Comparison of ENCODE assay signal across 15 cellular contexts in genomic region chr2:235812185-235812670, GRCh38.
"Had no signal": no experiment of that assay in that cellular context is flagged by ENCODE, and none has a peak within 500 bp of the region (broad histone marks: within the 10 kb centered on the region; RNA-seq: fewer than 3 reads in every experiment).

No MANE protein-coding gene starts in this region.

- DNase-seq: colonic mucosa; dermis blood vessel endothelial cell; erythroblast; foreskin keratinocyte; kidney glomerular epithelial cell; mammary epithelial cell; mucosa of descending colon; naive thymus-derived CD8-positive, alpha-beta T cell; psoas muscle; sigmoid colon; stimulated activated CD4-positive, alpha-beta T cell treated with anti-CD3 and anti-CD28 coated beads, Interleukin-2, amount 100 ng/mL, for 48 hours; stimulated activated naive CD4-positive, alpha-beta T cell treated with Interleukin-2 at 50 U/mL for 16 hours; trophoblast cell had no signal

- H3K9me3 Mint-ChIP-seq: naive thymus-derived CD8-positive, alpha-beta T cell had no signal

- H3K4me3 Mint-ChIP-seq: naive thymus-derived CD8-positive, alpha-beta T cell had no signal

- H3K27ac ChIP-seq: colonic mucosa, foreskin keratinocyte, psoas muscle, sigmoid colon, skin epidermis had no signal

- ATAC-seq: foreskin keratinocyte; left lobe of liver; mucosa of descending colon; naive thymus-derived CD8-positive, alpha-beta T cell; psoas muscle had no signal

- H3K9me3 ChIP-seq: colonic mucosa, mucosa of descending colon, psoas muscle, sigmoid colon had no signal

- H3K4me1 Mint-ChIP-seq: naive thymus-derived CD8-positive, alpha-beta T cell had no signal

- H3K27me3 ChIP-seq: colonic mucosa, foreskin keratinocyte, sigmoid colon had no signal

- H3K27ac Mint-ChIP-seq: naive thymus-derived CD8-positive, alpha-beta T cell had no signal

- H3K36me3 Mint-ChIP-seq: naive thymus-derived CD8-positive, alpha-beta T cell had no signal
